ENCODE assay signal across 15 cellular contexts in genomic region chr14:102911991-102912761, GRCh38.
"Had no signal": no experiment of that assay in that cellular context is flagged by ENCODE, and none has a peak within 500 bp of the region (broad histone marks: within the 10 kb centered on the region; RNA-seq: fewer than 3 reads in every experiment).

No MANE protein-coding gene starts in this region.

- H3K27me3 ChIP-seq: brain microvascular endothelial cell, tibial nerve, vagina had no signal

- H3K9me3 ChIP-seq: tibial nerve, vagina had no signal

- DNase-seq: activated CD4-positive, alpha-beta memory T cell treated with anti-CD3 and anti-CD28 coated beads for 36 hours; activated CD4-positive, alpha-beta T cell treated with anti-CD3 and anti-CD28 coated beads for 36 hours; activated gamma-delta T cell treated with Interleukin-2 at 50 U/mL for 16 hours; activated naive CD8-positive, alpha-beta T cell treated with anti-CD3 and anti-CD28 coated beads, Interleukin-2, amount 10 ng/mL, durations not matched to agents 7 days and 5 days; activated T-cell treated with anti-CD3 and anti-CD28 coated beads, Interleukin-2, amount 50 U/mL, for 4 hours; brain microvascular endothelial cell; immature natural killer cell; mesendoderm; substantia nigra; T-helper 17 cell had no signal

- H3K4me1 ChIP-seq: tibial nerve, vagina had no signal

- H3K27ac Mint-ChIP-seq: activated CD4-positive, alpha-beta memory T cell treated with anti-CD3 and anti-CD28 coated beads for 36 hours; activated CD4-positive, alpha-beta T cell treated with anti-CD3 and anti-CD28 coated beads for 36 hours; activated naive CD8-positive, alpha-beta T cell treated with anti-CD3 and anti-CD28 coated beads, Interleukin-2, amount 10 ng/mL, durations not matched to agents 7 days and 5 days; dendritic cell treated with granulocyte-macrophage colony-stimulating factor and Interleukin-4, amounts not matched to agents 40 ng/mL and 50 ng/mL, for 4 days; immature natural killer cell; stimulated activated memory B cell treated with anti-CD40 and anti-IgM and Interleukin-4, amounts not matched to agents 10 μg/mL and 1 μg/mL and 100 μg/mL, for 72 hours; T-helper 17 cell had no signal

- H3K27me3 Mint-ChIP-seq: activated CD4-positive, alpha-beta memory T cell treated with anti-CD3 and anti-CD28 coated beads for 36 hours; activated CD4-positive, alpha-beta T cell treated with anti-CD3 and anti-CD28 coated beads for 36 hours; activated naive CD8-positive, alpha-beta T cell treated with anti-CD3 and anti-CD28 coated beads, Interleukin-2, amount 10 ng/mL, durations not matched to agents 7 days and 5 days; dendritic cell treated with granulocyte-macrophage colony-stimulating factor and Interleukin-4, amounts not matched to agents 40 ng/mL and 50 ng/mL, for 4 days; stimulated activated memory B cell treated with anti-CD40 and anti-IgM and Interleukin-4, amounts not matched to agents 10 μg/mL and 1 μg/mL and 100 μg/mL, for 72 hours; T-helper 17 cell had no signal

- H3K9me3 Mint-ChIP-seq: activated CD4-positive, alpha-beta memory T cell treated with anti-CD3 and anti-CD28 coated beads for 36 hours; activated naive CD8-positive, alpha-beta T cell treated with anti-CD3 and anti-CD28 coated beads, Interleukin-2, amount 10 ng/mL, durations not matched to agents 7 days and 5 days; activated T-cell treated with anti-CD3 and anti-CD28 coated beads, Interleukin-2, amount 50 U/mL, for 4 hours; dendritic cell treated with granulocyte-macrophage colony-stimulating factor and Interleukin-4, amounts not matched to agents 40 ng/mL and 50 ng/mL, for 4 days; immature natural killer cell; stimulated activated memory B cell treated with anti-CD40 and anti-IgM and Interleukin-4, amounts not matched to agents 10 μg/mL and 1 μg/mL and 100 μg/mL, for 72 hours had no signal

- H3K4me3 Mint-ChIP-seq: activated CD4-positive, alpha-beta memory T cell treated with anti-CD3 and anti-CD28 coated beads for 36 hours; activated CD4-positive, alpha-beta T cell treated with anti-CD3 and anti-CD28 coated beads for 36 hours; activated naive CD8-positive, alpha-beta T cell treated with anti-CD3 and anti-CD28 coated beads, Interleukin-2, amount 10 ng/mL, durations not matched to agents 7 days and 5 days; activated T-cell treated with anti-CD3 and anti-CD28 coated beads, Interleukin-2, amount 50 U/mL, for 4 hours; dendritic cell treated with granulocyte-macrophage colony-stimulating factor and Interleukin-4, amounts not matched to agents 40 ng/mL and 50 ng/mL, for 4 days; immature natural killer cell; stimulated activated memory B cell treated with anti-CD40 and anti-IgM and Interleukin-4, amounts not matched to agents 10 μg/mL and 1 μg/mL and 100 μg/mL, for 72 hours; T-helper 17 cell had no signal

- ATAC-seq: activated CD4-positive, alpha-beta T cell treated with anti-CD3 and anti-CD28 coated beads for 36 hours; activated T-cell treated with anti-CD3 and anti-CD28 coated beads, Interleukin-2, amount 50 U/mL, for 4 hours; stimulated activated memory B cell treated with anti-CD40 and anti-IgM and Interleukin-4, amounts not matched to agents 10 μg/mL and 1 μg/mL and 100 μg/mL, for 72 hours; T-helper 17 cell had no signal

- H3K4me3 ChIP-seq: tibial nerve, vagina had no signal

- H3K27ac ChIP-seq: brain microvascular endothelial cell, epithelial cell of prostate, tibial nerve, vagina had no signal

- H3K4me1 Mint-ChIP-seq: activated CD4-positive, alpha-beta T cell treated with anti-CD3 and anti-CD28 coated beads for 36 hours; immature natural killer cell had no signal
